Comparison of ENCODE assay signal across 8 cellular contexts in the genomic region with DNA sequence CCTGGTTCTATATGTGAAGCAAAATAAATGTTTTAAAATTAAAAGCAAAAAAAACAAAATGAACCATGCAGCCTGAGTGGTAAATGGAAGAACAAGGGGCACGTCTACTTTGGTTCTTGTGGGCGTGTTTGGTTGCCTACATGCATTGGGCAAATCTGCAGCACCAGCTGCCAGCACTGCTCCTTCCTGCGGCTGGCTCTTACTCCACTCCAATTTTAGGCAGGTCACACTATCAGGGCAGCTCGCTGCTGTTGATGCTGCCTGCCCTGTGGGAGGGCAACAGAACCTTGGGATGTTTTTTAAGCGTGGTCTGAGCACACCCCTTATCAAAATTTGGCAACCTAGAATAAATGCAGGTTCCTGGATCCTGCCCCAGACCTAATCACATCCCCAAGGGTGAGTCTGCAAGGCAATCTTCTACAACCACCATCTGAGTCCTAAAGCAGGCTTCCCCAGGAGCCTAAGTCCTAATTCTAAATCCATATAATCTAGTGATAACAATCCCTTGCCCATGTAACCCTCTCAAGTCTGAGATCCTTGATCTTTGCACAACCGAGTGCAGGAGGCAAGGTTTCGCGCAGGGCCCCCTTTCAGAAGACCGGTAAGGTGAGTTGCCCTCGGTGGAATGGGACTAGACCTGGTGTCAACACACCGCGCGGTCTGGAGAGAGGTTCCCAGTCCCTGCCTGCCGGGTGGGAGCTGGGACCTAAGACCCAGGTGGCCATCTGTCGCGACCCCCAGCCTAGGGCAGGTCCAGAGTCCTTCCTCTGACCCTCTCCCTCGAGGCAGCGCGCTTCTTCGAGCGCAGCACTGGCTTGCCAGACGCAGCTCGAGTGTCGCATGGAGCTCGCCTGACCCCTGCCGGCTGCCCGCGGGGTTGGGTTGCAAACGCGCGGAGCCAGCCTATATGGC. TPM values are rescaled to one million over a fixed set of nuclear protein-coding genes. Genes with fewer than 3 reads are reported as not detected.
A peak's percentile ranks its signal among the peaks of the same experiment; 100 is the strongest.
DNase-seq lines count a peak whose midpoint lies in the region; ATAC-seq and TF ChIP-seq lines count a peak whose summit lies in the region.

No MANE protein-coding gene starts in this region.

- ATAC-seq in HG02884 (IDR thresholded peaks at IDR 0.05; ENCODE audit: unreplicated experiment), result peak; percentile 57
- ATAC-seq in naive thymus-derived CD4-positive, alpha-beta T cell, result peak; percentile 97
- no peak for ATAC-seq in GM18517 (IDR thresholded peaks at IDR 0.05; ENCODE audit: unreplicated experiment)

- CTCF ChIA-PET in naive thymus-derived CD4-positive, alpha-beta T cell (lab: Charles Lee), result interaction anchor here (0.6 to 11.1 kb wide), 12 partner anchors 9 to 142 kb away, joined by 3 to 107 read pairs (median 5); a partner anchor contains a TSS

- peak; percentile 98 for TF ChIP-seq CTCF in GM12873 (IDR thresholded peaks at IDR 0.05; ENCODE audit: insufficient read depth, low read depth, low read length, missing control alignments)
- TF ChIP-seq CTCF in epithelial cell of proximal tubule (conservative IDR thresholded peaks at IDR 0.05; ENCODE audit: low read depth, low read length), result peak; percentile 88

- H3K4me3 Mint-ChIP-seq in naive thymus-derived CD4-positive, alpha-beta T cell, result peak overlapping the region in 1 of 10 donors; percentile 4

- H3K27me3 Mint-ChIP-seq in naive thymus-derived CD4-positive, alpha-beta T cell, result no peaks in the 10 kb centered on the region

- H3K27ac ChIP-seq in naive thymus-derived CD4-positive, alpha-beta T cell (ENCODE audit: low read depth, low read length), result no peak overlapping the region

- H3K9me3 Mint-ChIP-seq in naive thymus-derived CD4-positive, alpha-beta T cell, result no peaks in the 10 kb centered on the region

- intact Hi-C loops in naive thymus-derived CD4-positive, alpha-beta T cell (cut with micrococcal nuclease), result loop anchor here (1.0 to 5.0 kb wide), 9 partner anchors 16 to 734 kb away; a partner anchor contains a TSS

- H3K27me3 ChIP-seq in naive thymus-derived CD4-positive, alpha-beta T cell (ENCODE audit: control insufficient read depth in 2 of 2, insufficient read depth in 2 of 2, low read length in 2 of 2), result no peaks in the 10 kb centered on the region

- peaks cover 0 to 12% (median 0%) of the 10 kb centered on the region in 3 experiments for H3K36me3 ChIP-seq in naive thymus-derived CD4-positive, alpha-beta T cell (ENCODE audit: control insufficient read depth in 2 of 3, insufficient read depth in 3 of 3, low read length in 3 of 3)

- POLR2A ChIA-PET in naive thymus-derived CD4-positive, alpha-beta T cell (lab: Charles Lee), result interaction anchor here (0.6 to 0.7 kb wide), 2 partner anchors 53 to 77 kb away, joined by 3 read pairs; no protein-coding TSS in a partner anchor

- peaks cover 0 to 7% (median 0%) of the 10 kb centered on the region in 7 donors for H3K4me1 Mint-ChIP-seq in naive thymus-derived CD4-positive, alpha-beta T cell

- peak; percentile 65 for DNase-seq in NOMO-1 treated with dmso at 0.1 percent for 144 hours (lab: John Stamatoyannopoulos, UW; ENCODE audit: unreplicated experiment)
- peak; percentile 85 for DNase-seq in activated CD8-positive, alpha-beta memory T cell treated with anti-CD3 and anti-CD28 coated beads, Interleukin-2, amount 50 U/mL, for 4 hours
- DNase-seq in epithelial cell of proximal tubule (ENCODE audit: low read depth), result no peak
- peak; percentile 59 to 84 (median 73) for DNase-seq in naive thymus-derived CD4-positive, alpha-beta T cell
- DNase-seq in stimulated activated CD8-positive, alpha-beta memory T cell treated with anti-CD3 and anti-CD28 coated beads, Interleukin-7, amount 100 ng/mL, for 48 hours (ENCODE audit: extremely low read depth in 1 of 2, low read depth in 1 of 2), result peak; percentile 60 to 67

- H3K27ac Mint-ChIP-seq in naive thymus-derived CD4-positive, alpha-beta T cell, result peak overlapping the region in 1 of 9 donors; percentile 32

- H3K4me1 ChIP-seq in naive thymus-derived CD4-positive, alpha-beta T cell (ENCODE audit: control insufficient read depth in 2 of 2, insufficient read depth in 2 of 2, low read length in 2 of 2), result peaks cover 0 to 3% of the 10 kb centered on the region in 2 donors

- H3K36me3 Mint-ChIP-seq in naive thymus-derived CD4-positive, alpha-beta T cell, result peaks cover 0 to 8% (median 4%) of the 10 kb centered on the region in 5 donors

- H3K9me3 ChIP-seq in naive thymus-derived CD4-positive, alpha-beta T cell (ENCODE audit: control insufficient read depth in 2 of 3, low read length in 3 of 3), result no peaks in the 10 kb centered on the region

- H3K4me3 ChIP-seq in epithelial cell of proximal tubule (ENCODE audit: low read depth, low read length), result no peak overlapping the region
- H3K4me3 ChIP-seq in naive thymus-derived CD4-positive, alpha-beta T cell (ENCODE audit: low read length), result peak overlapping the region; percentile 19

RNA-seq across cellular contexts. Expression of a gene that starts 15.9 kb away (rescaled TPM):
- 34.4 and 41.2 TPM in 2 replicates for total RNA-seq in epithelial cell of proximal tubule
- 10 to 100 TPM; 47.2 to 81.8 (median 64.7) TPM for total RNA-seq in naive thymus-derived CD4-positive, alpha-beta T cell
- polyA plus RNA-seq in naive thymus-derived CD4-positive, alpha-beta T cell, result 10 to 100 TPM; 27.1 to 42.4 TPM

RNA-seq across cellular contexts. Expression of a gene that starts 19.3 kb away (rescaled TPM):
- 14.0 and 15.7 TPM in 2 replicates for total RNA-seq in epithelial cell of proximal tubule
- total RNA-seq in naive thymus-derived CD4-positive, alpha-beta T cell, result 10 to 100 TPM; 28.4 to 48.8 (median 31.2) TPM
- polyA plus RNA-seq in naive thymus-derived CD4-positive, alpha-beta T cell, result 1 to 10 TPM; 2.2 to 3.9 TPM

RNA-seq across cellular contexts. Expression of a gene that starts 39.0 kb away (rescaled TPM):
- 54.7 and 107 TPM in 2 replicates for total RNA-seq in epithelial cell of proximal tubule
- 10 to 100 TPM in 1 of 5 experiments, 1 to 10 TPM in 4; 3.7 to 39.6 (median 6.2) TPM for total RNA-seq in naive thymus-derived CD4-positive, alpha-beta T cell
- polyA plus RNA-seq in naive thymus-derived CD4-positive, alpha-beta T cell, result 1 to 10 TPM; 3.7 to 5.2 TPM

RNA-seq across cellular contexts. Expression of a gene that starts 49.3 kb away (rescaled TPM):
- 14.4 and 20.0 TPM in 2 replicates for total RNA-seq in epithelial cell of proximal tubule
- total RNA-seq in naive thymus-derived CD4-positive, alpha-beta T cell, result 10 to 100 TPM in 3 of 5 experiments, 1 to 10 TPM in 2; 7.3 to 12.5 (median 10.8) TPM
- 1 to 10 TPM in 1 of 2 donors, under 1 TPM in 1; 0.83 to 1.4 TPM for polyA plus RNA-seq in naive thymus-derived CD4-positive, alpha-beta T cell
